In the genomic region with DNA sequence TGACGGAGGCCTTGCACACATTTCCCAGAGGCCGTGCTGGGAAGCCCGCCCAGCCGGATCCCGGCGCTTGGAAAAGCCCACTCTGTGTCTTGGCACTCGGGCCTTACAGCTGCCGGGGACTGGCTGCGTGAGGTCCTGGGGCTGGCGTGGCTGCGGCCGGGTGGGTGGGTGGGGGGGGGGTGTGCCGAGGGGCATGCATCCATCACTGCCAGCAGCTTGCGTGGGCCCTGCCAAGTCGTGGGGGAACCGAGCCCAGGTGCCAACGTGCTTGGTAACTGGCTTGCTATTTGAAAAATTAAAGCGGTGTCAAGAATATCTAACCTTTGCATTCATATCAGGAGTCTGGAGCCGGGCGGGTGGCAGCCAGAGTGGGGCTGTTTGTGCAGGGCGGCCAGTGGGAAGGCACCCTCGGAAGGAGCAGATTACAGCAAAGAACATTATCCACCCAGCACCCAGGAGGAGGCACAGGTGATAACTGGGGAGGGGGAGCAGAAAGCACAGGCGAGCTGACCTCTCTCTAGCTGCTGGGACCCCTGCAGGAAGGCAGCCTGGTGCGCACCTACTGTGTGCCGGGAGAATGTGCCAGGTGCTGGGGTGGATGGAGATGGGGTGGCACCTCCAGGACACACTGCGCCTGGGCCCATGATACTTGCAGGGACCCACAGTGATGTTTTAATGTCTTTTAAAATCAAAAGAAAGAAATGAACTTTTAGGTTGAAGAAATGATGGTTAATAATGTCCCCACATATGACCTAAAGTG, we compare ENCODE assay signal across 18 cellular contexts. TPM values are rescaled to one million over a fixed set of nuclear protein-coding genes. Genes with fewer than 3 reads are reported as not detected.
"Had no signal": no experiment of that assay in that cellular context is flagged by ENCODE, and none has a peak within 500 bp of the region (broad histone marks: within the 10 kb centered on the region; RNA-seq: fewer than 3 reads in every experiment).

No MANE protein-coding gene starts in this region.

- H3K4me3 ChIP-seq: gastrocnemius medialis, hepatocyte, psoas muscle, sigmoid colon, upper lobe of left lung had no signal

- ATAC-seq: activated CD4-positive, CD25-positive, alpha-beta regulatory T cell treated with anti-CD3 and anti-CD28 coated beads, Interleukin-2, amount 50 U/mL, for 24 hours; activated T-cell treated with anti-CD3 and anti-CD28 coated beads, Interleukin-2, amount 50 U/mL, for 4 hours; gastrocnemius medialis; natural killer cell; psoas muscle had no signal

- H3K79me2 ChIP-seq: hepatocyte had no signal

- FAIRE-seq: colon, endothelial cell of umbilical vein, TTC549 had no signal

- H3K27ac Mint-ChIP-seq: activated CD4-positive, alpha-beta memory T cell treated with anti-CD3 and anti-CD28 coated beads for 36 hours; activated naive CD8-positive, alpha-beta T cell; natural killer cell had no signal

- H3K27ac ChIP-seq: gastrocnemius medialis, hepatocyte, psoas muscle, upper lobe of left lung had no signal

- H3K4me2 ChIP-seq: hepatocyte had no signal

- H3K36me3 ChIP-seq: gastrocnemius medialis, sigmoid colon, upper lobe of left lung had no signal

- H3K36me3 Mint-ChIP-seq: natural killer cell had no signal

- H3K27me3 Mint-ChIP-seq: activated CD4-positive, alpha-beta memory T cell treated with anti-CD3 and anti-CD28 coated beads for 36 hours; activated naive CD8-positive, alpha-beta T cell had no signal

- H3K27me3 ChIP-seq: hepatocyte, sigmoid colon, upper lobe of left lung had no signal

- DNase-seq: activated CD4-positive, alpha-beta memory T cell treated with anti-CD3 and anti-CD28 coated beads for 36 hours; activated gamma-delta T cell; activated T-cell treated with anti-CD3 and anti-CD28 coated beads, Interleukin-2, amount 50 U/mL, for 4 hours; effector CD4-positive, alpha-beta T cell; gastrocnemius medialis; natural killer cell; psoas muscle; sigmoid colon; stimulated activated CD4-positive, alpha-beta T cell treated with anti-CD3 and anti-CD28 coated beads, Interleukin-12 subunit alpha, Interleukin-12 subunit beta, amount 100 ng/mL, for 4 hours; stimulated activated naive CD4-positive, alpha-beta T cell; T-helper 2 cell had no signal

- H3K4me1 Mint-ChIP-seq: natural killer cell had no signal

- H3K9me3 ChIP-seq: gastrocnemius medialis, sigmoid colon, upper lobe of left lung had no signal

- H3K4me3 Mint-ChIP-seq: activated CD4-positive, alpha-beta memory T cell treated with anti-CD3 and anti-CD28 coated beads for 36 hours; activated naive CD8-positive, alpha-beta T cell; activated T-cell treated with anti-CD3 and anti-CD28 coated beads, Interleukin-2, amount 50 U/mL, for 4 hours; natural killer cell had no signal

- H2AFZ ChIP-seq: hepatocyte had no signal

RNA-seq across cellular contexts. Expression of a gene that starts 28.5 kb away (rescaled TPM):
- total RNA-seq: endothelial cell of umbilical vein had no signal
